30 cellular contexts compared by ENCODE assay signal in genomic region chr17:36837193-36837592, GRCh38.
"Had no signal": no experiment of that assay in that cellular context is flagged by ENCODE, and none has a peak within 500 bp of the region (broad histone marks: within the 10 kb centered on the region; RNA-seq: fewer than 3 reads in every experiment).

No MANE protein-coding gene starts in this region.

- H3K27me3 ChIP-seq: brain microvascular endothelial cell had no signal

- H3K27ac ChIP-seq: brain microvascular endothelial cell, coronary artery, dorsolateral prefrontal cortex, WERI-Rb-1 had no signal

- H3K4me3 ChIP-seq: coronary artery, dorsolateral prefrontal cortex had no signal

- H3K4me3 Mint-ChIP-seq: activated B cell treated with CpG ODN at 0.5 μM for 24 hours; activated CD8-positive, alpha-beta T cell treated with anti-CD3 and anti-CD28 coated beads for 36 hours; activated naive CD8-positive, alpha-beta T cell; activated T-cell treated with anti-CD3 and anti-CD28 coated beads, Interleukin-2, amount 50 U/mL, for 4 hours; activated T-helper 17 cell treated with anti-CD3 and anti-CD28 coated beads, Interleukin-2, amount 50 U/mL, for 72 hours; central memory CD8-positive, alpha-beta T cell; dendritic cell treated with granulocyte-macrophage colony-stimulating factor and Interleukin-4, amounts not matched to agents 40 ng/mL and 50 ng/mL, for 4 days; endodermal cell; T-helper 17 cell; T-helper 2 cell treated with Interferon-gamma antibody and Interleukin-4, amounts not matched to agents 5 μg/mL and 100 μg/mL, for 36 hours had no signal

- ATAC-seq: activated CD4-positive, CD25-positive, alpha-beta regulatory T cell treated with anti-CD3 and anti-CD28 coated beads, Interleukin-2, amount 50 U/mL, for 24 hours; activated CD8-positive, alpha-beta T cell treated with anti-CD3 and anti-CD28 coated beads for 36 hours; activated T-cell treated with anti-CD3 and anti-CD28 coated beads, Interleukin-2, amount 50 U/mL, for 4 hours; activated T-helper 17 cell treated with anti-CD3 and anti-CD28 coated beads, Interleukin-2, amount 50 U/mL, for 72 hours; esophagus mucosa; T-helper 17 cell had no signal

- DNase-seq: activated B cell treated with CpG ODN at 0.5 μM for 24 hours; activated CD4-positive, alpha-beta T cell treated with anti-CD3 and anti-CD28 coated beads for 48 hours; activated CD4-positive, alpha-beta T cell treated with anti-CD3 and anti-CD28 coated beads, Interleukin-2, amount 50 U/mL, for 1 hour; activated CD4-positive, alpha-beta T cell treated with anti-CD3 and anti-CD28 coated beads, Interleukin-2, amount 50 U/mL, for 48 hours; activated CD8-positive, alpha-beta memory T cell treated with anti-CD3 and anti-CD28 coated beads for 24 hours; activated CD8-positive, alpha-beta T cell treated with anti-CD3 and anti-CD28 coated beads for 36 hours; activated effector memory CD4-positive, alpha-beta T cell treated with Interleukin-2 at 50 U/mL for 16 hours; activated gamma-delta T cell treated with Interleukin-2 at 50 U/mL for 16 hours; activated naive CD4-positive, alpha-beta T cell treated with anti-CD3 and anti-CD28 coated beads, Interleukin-2, amount 50 U/mL, for 16 hours; activated naive CD4-positive, alpha-beta T cell treated with Interleukin-2 at 50 U/mL for 16 hours; activated T-cell treated with anti-CD3 and anti-CD28 coated beads, Interleukin-2, amount 50 U/mL, for 4 hours; amniotic stem cell; anterior cingulate cortex; brain microvascular endothelial cell; dorsolateral prefrontal cortex; effector memory CD4-positive, alpha-beta T cell; foreskin fibroblast; T-helper 1 cell; T-helper 17 cell; T1000; WERI-Rb-1 had no signal

- H3K27me3 Mint-ChIP-seq: central memory CD8-positive, alpha-beta T cell had no signal

- H3K27ac Mint-ChIP-seq: activated B cell treated with CpG ODN at 0.5 μM for 24 hours; activated CD8-positive, alpha-beta T cell treated with anti-CD3 and anti-CD28 coated beads for 36 hours; activated T-helper 17 cell treated with anti-CD3 and anti-CD28 coated beads, Interleukin-2, amount 50 U/mL, for 72 hours; dendritic cell treated with granulocyte-macrophage colony-stimulating factor and Interleukin-4, amounts not matched to agents 40 ng/mL and 50 ng/mL, for 4 days; endodermal cell; T-helper 17 cell; T-helper 2 cell treated with Interferon-gamma antibody and Interleukin-4, amounts not matched to agents 5 μg/mL and 100 μg/mL, for 36 hours had no signal

- H3K9me3 Mint-ChIP-seq: central memory CD8-positive, alpha-beta T cell; dendritic cell treated with granulocyte-macrophage colony-stimulating factor and Interleukin-4, amounts not matched to agents 40 ng/mL and 50 ng/mL, for 4 days; T-helper 2 cell treated with Interferon-gamma antibody and Interleukin-4, amounts not matched to agents 5 μg/mL and 100 μg/mL, for 36 hours had no signal

- H3K36me3 ChIP-seq: brain microvascular endothelial cell, WERI-Rb-1 had no signal

- H3K4me1 Mint-ChIP-seq: activated B cell treated with CpG ODN at 0.5 μM for 24 hours; activated T-helper 17 cell treated with anti-CD3 and anti-CD28 coated beads, Interleukin-2, amount 50 U/mL, for 72 hours; central memory CD8-positive, alpha-beta T cell had no signal
